In the genomic region with DNA sequence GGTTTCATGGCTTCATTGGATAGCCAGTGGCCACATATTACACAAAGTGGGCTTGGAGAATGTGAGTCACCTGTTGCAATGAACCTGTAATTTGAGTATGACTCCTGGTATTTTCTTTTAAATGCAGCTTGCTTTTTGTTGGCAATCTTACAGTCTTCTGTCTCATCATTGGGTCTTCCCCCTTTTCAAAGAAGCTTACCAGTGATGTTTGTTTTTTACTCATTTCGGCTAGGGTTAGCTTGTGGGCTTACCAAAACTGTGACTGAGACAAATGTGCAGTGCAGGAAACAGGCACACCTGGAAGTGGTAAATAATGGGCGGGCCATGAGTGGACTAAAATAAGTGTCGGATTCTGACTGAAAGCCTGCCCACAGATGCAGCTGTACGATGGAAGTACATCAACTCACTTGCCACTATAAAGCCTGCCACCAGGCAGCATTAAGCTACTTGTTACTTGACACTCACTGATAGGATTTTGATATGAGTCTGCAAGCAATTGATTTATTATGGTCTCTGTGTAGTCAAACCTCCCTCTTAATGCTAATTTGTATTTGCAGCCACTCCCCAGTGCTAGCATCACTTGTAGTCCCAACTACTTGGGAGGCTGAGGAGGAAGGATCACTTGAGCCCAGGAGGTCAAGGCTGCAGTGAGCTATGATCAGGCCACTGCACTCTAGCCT, we compare ENCODE assay signal across 8 cellular contexts. TPM values are rescaled to one million over a fixed set of nuclear protein-coding genes. Genes with fewer than 3 reads are reported as not detected.
DNase-seq lines count a peak whose midpoint lies in the region; ATAC-seq and TF ChIP-seq lines count a peak whose summit lies in the region.

No MANE protein-coding gene starts in this region.

- H3K4me1 ChIP-seq in transverse colon, result peaks cover 4 to 19% (median 10%) of the 10 kb centered on the region in 4 donors

- TF ChIP-seq CTCF in GM06990 (IDR thresholded peaks at IDR 0.05; ENCODE audit: insufficient read depth, low read length, poor library complexity, severe bottlenecking) (no peak), transverse colon (IDR thresholded peaks at IDR 0.05) (no peak), type B pancreatic cell (conservative IDR thresholded peaks at IDR 0.05) (no peak)

- ATAC-seq in GM21423 (IDR thresholded peaks at IDR 0.05; ENCODE audit: unreplicated experiment) (peak; percentile 79), HG03575 (IDR thresholded peaks at IDR 0.05; ENCODE audit: extremely low read depth, insufficient number of reproducible peaks, low FRiP score, unreplicated experiment) (peak; percentile 91)

- intact Hi-C loops in activated T-helper 2 cell treated with anti-CD3 and anti-CD28 coated beads, Interferon-gamma antibody, Interleukin-2, Interleukin-4, amounts not matched to agents 10 μg/mL and 5 μg/mL and 100 μg/mL, durations not matched to agents 14 hours and 24 hours and 36 hours (cut with micrococcal nuclease), result loop anchor here (1.0 to 5.0 kb wide), 4 partner anchors 7 to 113 kb away; no protein-coding TSS in a partner anchor
- intact Hi-C loops in transverse colon (cut with DNase I; ENCODE audit: low total_unique reads), result no loop called here

- peak; percentile 78 for DNase-seq in GM06990 (ENCODE audit: extremely low read depth, insufficient read length)
- peak; percentile 60 for DNase-seq in activated T-helper 2 cell treated with anti-CD3 and anti-CD28 coated beads, Interferon-gamma antibody, Interleukin-2, Interleukin-4, amounts not matched to agents 10 μg/mL and 5 μg/mL and 100 μg/mL, durations not matched to agents 14 hours and 24 hours and 36 hours (ENCODE audit: low spot score)
- DNase-seq in transverse colon, result peak; percentile 48
- no peak for DNase-seq in MG63
- no peak for DNase-seq in type B pancreatic cell (ENCODE audit: extremely low spot score, unreplicated experiment)
- DNase-seq in C1 segment of cervical spinal cord (lab: John Stamatoyannopoulos, UW), result no peak

- no peaks in the 10 kb centered on the region for H3K36me3 ChIP-seq in GM06990 (ENCODE audit: control insufficient read depth, insufficient read depth, low read length)
- no peaks in the 10 kb centered on the region for H3K36me3 ChIP-seq in transverse colon
- no peaks in the 10 kb centered on the region for H3K36me3 ChIP-seq in MG63

- no peak overlapping the region for H3K27ac Mint-ChIP-seq in activated T-helper 2 cell treated with anti-CD3 and anti-CD28 coated beads, Interferon-gamma antibody, Interleukin-2, Interleukin-4, amounts not matched to agents 10 μg/mL and 5 μg/mL and 100 μg/mL, durations not matched to agents 14 hours and 24 hours and 36 hours
- H3K27ac Mint-ChIP-seq in type B pancreatic cell, result no peak overlapping the region

- TF ChIP-seq POLR2A in transverse colon (IDR thresholded peaks at IDR 0.05), result no peak

- no peaks in the 10 kb centered on the region for H3K9me3 Mint-ChIP-seq in activated T-helper 2 cell treated with anti-CD3 and anti-CD28 coated beads, Interferon-gamma antibody, Interleukin-2, Interleukin-4, amounts not matched to agents 10 μg/mL and 5 μg/mL and 100 μg/mL, durations not matched to agents 14 hours and 24 hours and 36 hours
- H3K9me3 Mint-ChIP-seq in type B pancreatic cell, result no peaks in the 10 kb centered on the region

- H3K27me3 Mint-ChIP-seq in activated T-helper 2 cell treated with anti-CD3 and anti-CD28 coated beads, Interferon-gamma antibody, Interleukin-2, Interleukin-4, amounts not matched to agents 10 μg/mL and 5 μg/mL and 100 μg/mL, durations not matched to agents 14 hours and 24 hours and 36 hours (ENCODE audit: low read depth), result peaks cover 25% of the 10 kb centered on the region
- H3K27me3 Mint-ChIP-seq in type B pancreatic cell, result no peaks in the 10 kb centered on the region

- no peaks in the 10 kb centered on the region for H3K27me3 ChIP-seq in GM06990 (replicated peaks; ENCODE audit: control insufficient read depth, insufficient read depth, low read length)
- no peaks in the 10 kb centered on the region for H3K27me3 ChIP-seq in transverse colon
- H3K27me3 ChIP-seq in MG63, result no peaks in the 10 kb centered on the region

- H3K9me3 ChIP-seq in transverse colon (no peaks in the 10 kb centered on the region), MG63 (no peaks in the 10 kb centered on the region)

- H3K36me3 Mint-ChIP-seq in activated T-helper 2 cell treated with anti-CD3 and anti-CD28 coated beads, Interferon-gamma antibody, Interleukin-2, Interleukin-4, amounts not matched to agents 10 μg/mL and 5 μg/mL and 100 μg/mL, durations not matched to agents 14 hours and 24 hours and 36 hours (ENCODE audit: low read depth), result no peaks in the 10 kb centered on the region
- H3K36me3 Mint-ChIP-seq in type B pancreatic cell, result no peaks in the 10 kb centered on the region

- H3K4me3 Mint-ChIP-seq in activated T-helper 2 cell treated with anti-CD3 and anti-CD28 coated beads, Interferon-gamma antibody, Interleukin-2, Interleukin-4, amounts not matched to agents 10 μg/mL and 5 μg/mL and 100 μg/mL, durations not matched to agents 14 hours and 24 hours and 36 hours (ENCODE audit: low read depth), result peak overlapping the region; percentile 8
- H3K4me3 Mint-ChIP-seq in type B pancreatic cell, result no peak overlapping the region

- in situ Hi-C loops in transverse colon (cut with MboI; ENCODE audit: low pct_ligation_motif_present in 1 of 4, low pct_unique_long_range_greater_than_20kb in 1 of 4, low sequenced_read_pairs in 3 of 4), result no loop called here

- H3K4me3 ChIP-seq in GM06990 (replicated peaks; ENCODE audit: low read depth, low read length), result no peak overlapping the region
- H3K4me3 ChIP-seq in transverse colon, result no peak overlapping the region
- no peak overlapping the region for H3K4me3 ChIP-seq in MG63

- 54 to 78% methylated on average over 4 of the region's 4 CpGs for WGBS in transverse colon (ENCODE audit: low coverage in 1 of 2), 2 donors

- TF ChIP-seq EP300 in transverse colon (IDR thresholded peaks at IDR 0.05; ENCODE audit: low read depth), result no peak

- peaks cover 31% of the 10 kb centered on the region for H3K4me1 Mint-ChIP-seq in activated T-helper 2 cell treated with anti-CD3 and anti-CD28 coated beads, Interferon-gamma antibody, Interleukin-2, Interleukin-4, amounts not matched to agents 10 μg/mL and 5 μg/mL and 100 μg/mL, durations not matched to agents 14 hours and 24 hours and 36 hours (ENCODE audit: low read depth)
- H3K4me1 Mint-ChIP-seq in type B pancreatic cell (ENCODE audit: unreplicated experiment), result peaks cover 16% of the 10 kb centered on the region

- H3K27ac ChIP-seq in transverse colon, result no peak overlapping the region

RNA-seq across cellular contexts. Expression of a gene that starts 4.2 kb away (rescaled TPM):
- total RNA-seq in activated T-helper 2 cell treated with anti-CD3 and anti-CD28 coated beads, Interferon-gamma antibody, Interleukin-2, Interleukin-4, amounts not matched to agents 10 μg/mL and 5 μg/mL and 100 μg/mL, durations not matched to agents 14 hours and 24 hours and 36 hours, result 0.43 and 0.57 TPM in 2 replicates
- total RNA-seq in transverse colon, result 10 to 100 TPM in 1 of 4 donors, 1 to 10 TPM in 3; 2.2 to 11.6 (median 7.3) TPM
- total RNA-seq in MG63 (2014; rRNA removed; shearing (Covaris generic); ENCODE audit: low replicate concordance), result 0.30 and 5.3 TPM in 2 replicates
- total RNA-seq in type B pancreatic cell (ENCODE audit: low replicate concordance), result 7.5 and 9.0 TPM in 2 replicates

Comparison
In these comparisons a context has a peak if more than half of its experiments do, and no peak if none do; other contexts are left out.
1. DNase-seq: peak in GM06990 (single experiment), activated T-helper 2 cell treated with anti-CD3 and anti-CD28 coated beads, Interferon-gamma antibody, Interleukin-2, Interleukin-4, amounts not matched to agents 10 μg/mL and 5 μg/mL and 100 μg/mL, durations not matched to agents 14 hours and 24 hours and 36 hours (single experiment) and transverse colon (single experiment); none in MG63 (single experiment), type B pancreatic cell (single experiment) and C1 segment of cervical spinal cord (0 of 14).